11 cellular contexts compared by ENCODE assay signal in the genomic region with DNA sequence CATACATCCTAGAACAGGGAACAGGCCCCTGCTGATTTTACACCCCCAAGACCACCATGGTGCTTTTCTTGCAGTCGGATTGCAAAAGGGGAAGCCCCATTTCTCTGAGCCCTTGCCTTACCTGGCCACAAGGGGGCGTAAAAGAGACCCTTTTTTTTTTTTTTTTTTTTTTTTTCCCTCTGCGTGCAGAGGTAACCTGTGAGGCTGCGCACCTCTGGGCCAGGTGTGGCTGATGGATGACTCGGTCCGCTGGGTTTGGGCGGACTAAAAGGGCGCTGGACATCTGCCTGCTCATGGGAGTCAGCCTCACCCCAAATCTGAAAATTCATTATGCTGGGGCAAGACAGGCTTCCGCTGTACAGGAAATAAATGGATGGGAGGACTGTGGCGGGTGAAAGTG.
DNase-seq lines count a peak whose midpoint lies in the region; ATAC-seq and TF ChIP-seq lines count a peak whose summit lies in the region.
"Had no signal": no experiment of that assay in that cellular context is flagged by ENCODE, and none has a peak within 500 bp of the region (broad histone marks: within the 10 kb centered on the region; RNA-seq: fewer than 3 reads in every experiment).

No MANE protein-coding gene starts in this region.

- H3K27me3 ChIP-seq in sigmoid colon = no peaks in the 10 kb centered on the region

- DNase-seq in NCI-H1436 (lab: John Stamatoyannopoulos, UW) = peak; percentile 8
- DNase-seq in NCI-H1436 treated with DMSO at 0.1 percent for 48 hours (lab: John Stamatoyannopoulos, UW) = no peak
- peak; percentile 38 for DNase-seq in NCI-H2171 treated with DMSO at 0.1 percent for 48 hours (lab: John Stamatoyannopoulos, UW)
- DNase-seq in epithelial cell of proximal tubule (ENCODE audit: low read depth) = no peak
- no peak for DNase-seq in sigmoid colon
- no peak for DNase-seq in middle frontal gyrus (ENCODE audit: extremely low spot score, low spot score)
- DNase-seq in HK-2 (ENCODE audit: unreplicated experiment) = no peak
- DNase-seq: ACHN, T-cell had no signal

- no peak for TF ChIP-seq POLR2A in sigmoid colon (IDR thresholded peaks at IDR 0.05)

- no peak for ATAC-seq in HG03045 (IDR thresholded peaks at IDR 0.05; ENCODE audit: unreplicated experiment)
- ATAC-seq: esophagus mucosa, T-cell had no signal

- peak; percentile 55 for TF ChIP-seq CTCF in epithelial cell of proximal tubule (conservative IDR thresholded peaks at IDR 0.05; ENCODE audit: low read depth, low read length)
- peak in 1 of 4 experiments; percentile 26 for TF ChIP-seq CTCF in sigmoid colon (IDR thresholded peaks at IDR 0.05)

- intact Hi-C loops in sigmoid colon (cut with DNase I) = no loop called here

- no peak for TF ChIP-seq EP300 in sigmoid colon (IDR thresholded peaks at IDR 0.05)

- WGBS in sigmoid colon, 2 donors = 22% methylated on average over 10 of the region's 10 CpGs

- H3K9me3 ChIP-seq in sigmoid colon = no peaks in the 10 kb centered on the region

- H3K36me3 ChIP-seq in sigmoid colon = no peaks in the 10 kb centered on the region

- peaks cover 0 to 68% (median 55%) of the 10 kb centered on the region in 4 donors for H3K4me1 ChIP-seq in sigmoid colon

- peak overlapping the region in 3 of 4 donors; percentile 73 to 88 (median 86) for H3K27ac ChIP-seq in sigmoid colon

- H3K4me3 ChIP-seq in epithelial cell of proximal tubule (ENCODE audit: low read depth, low read length) = no peak overlapping the region
- H3K4me3 ChIP-seq in sigmoid colon = no peak overlapping the region

Comparison
In these comparisons a context has a peak if more than half of its experiments do, and no peak if none do; other contexts are left out.
1. DNase-seq: peak in NCI-H1436 (single experiment) and NCI-H2171 treated with DMSO at 0.1 percent for 48 hours (single experiment); none in NCI-H1436 treated with DMSO at 0.1 percent for 48 hours (single experiment), epithelial cell of proximal tubule (single experiment), sigmoid colon (single experiment), middle frontal gyrus (single experiment) and HK-2 (single experiment).